ENCODE assay signal across 9 cellular contexts in genomic region chr18:6211174-6211504, GRCh38.
"Had no signal": no experiment of that assay in that cellular context is flagged by ENCODE, and none has a peak within 500 bp of the region (broad histone marks: within the 10 kb centered on the region; RNA-seq: fewer than 3 reads in every experiment).

No MANE protein-coding gene starts in this region.

- H3K4me1 ChIP-seq: HAP-1 had no signal

- H3K27ac ChIP-seq: GM23248, HL-60 had no signal

- FAIRE-seq: K562 had no signal

- H3K36me3 ChIP-seq: HAP-1 had no signal

- H3K4me3 Mint-ChIP-seq: HFFc6 had no signal

- H3K27ac Mint-ChIP-seq: HFFc6 had no signal

- DNase-seq: GM23248, GOT3, H7, HFFc6, IMR-90 had no signal

- H3K9ac ChIP-seq: GM23248 had no signal

- ATAC-seq: HCT116, K562 had no signal

- H3K9me3 ChIP-seq: HAP-1 had no signal

- H2AFZ ChIP-seq: GM23248 had no signal

- H3K4me3 ChIP-seq: GM23248, HAP-1, K562 had no signal
